Comparison of ENCODE assay signal across 22 cellular contexts in genomic region chr20:1085515-1086272, GRCh38.
"Had no signal": no experiment of that assay in that cellular context is flagged by ENCODE, and none has a peak within 500 bp of the region (broad histone marks: within the 10 kb centered on the region; RNA-seq: fewer than 3 reads in every experiment).

No MANE protein-coding gene starts in this region.

- H3K36me3 ChIP-seq: gastrocnemius medialis, heart right ventricle, ovary, right atrium auricular region, stomach, thoracic aorta, transverse colon had no signal

- H3K4me3 ChIP-seq: dorsolateral prefrontal cortex, gastrocnemius medialis, heart right ventricle, ovary, right atrium auricular region, stomach, thoracic aorta, transverse colon had no signal

- H3K4me3 Mint-ChIP-seq: naive thymus-derived CD4-positive, alpha-beta T cell; neural crest cell had no signal

- FAIRE-seq: islet of Langerhans, small intestine had no signal

- H3K27ac Mint-ChIP-seq: naive thymus-derived CD4-positive, alpha-beta T cell had no signal

- H3K27ac ChIP-seq: dorsolateral prefrontal cortex, gastrocnemius medialis, heart right ventricle, ovary, right atrium auricular region, stomach, thoracic aorta, transverse colon had no signal

- H3K9me3 ChIP-seq: gastrocnemius medialis, ovary, thoracic aorta, transverse colon had no signal

- H3K27me3 Mint-ChIP-seq: naive thymus-derived CD4-positive, alpha-beta T cell had no signal

- DNase-seq: cortex of kidney; dorsolateral prefrontal cortex; effector CD8-positive, alpha-beta T cell; gastrocnemius medialis; heart right ventricle; hypothalamus; kidney glomerular epithelial cell; mammary epithelial cell; naive thymus-derived CD4-positive, alpha-beta T cell; nucleus accumbens; ovary; small intestine; stimulated activated CD4-positive, alpha-beta T cell treated with anti-CD3 and anti-CD28 coated beads, Interleukin-12 subunit alpha, Interleukin-12 subunit beta, amount 100 ng/mL, for 4 hours; stimulated activated naive CD4-positive, alpha-beta T cell; stomach; substantia nigra; transverse colon had no signal

- H3K4me1 ChIP-seq: gastrocnemius medialis, heart right ventricle, right atrium auricular region, stomach, transverse colon had no signal

- ATAC-seq: esophagus mucosa; gastrocnemius medialis; heart right ventricle; naive thymus-derived CD4-positive, alpha-beta T cell had no signal

- H3K27me3 ChIP-seq: dorsolateral prefrontal cortex, gastrocnemius medialis, heart right ventricle, ovary, right atrium auricular region, stomach, transverse colon had no signal
